ENCODE assay signal across 29 cellular contexts in genomic region chr1:229825042-229825441, GRCh38.
"Had no signal": no experiment of that assay in that cellular context is flagged by ENCODE, and none has a peak within 500 bp of the region (broad histone marks: within the 10 kb centered on the region; RNA-seq: fewer than 3 reads in every experiment).

No MANE protein-coding gene starts in this region.

- H3K9me3 ChIP-seq: stomach, suprapubic skin, testis, thoracic aorta, thyroid gland, tibial artery, tibial nerve, transverse colon, upper lobe of left lung, upper lobe of right lung, uterus, vagina had no signal

- H3K27ac Mint-ChIP-seq: stimulated activated effector memory CD8-positive, alpha-beta T cell treated with anti-CD3 and anti-CD28 coated beads, Interleukin-12 subunit alpha, Interleukin-12 subunit beta, amount 100 ng/mL, for 72 hours; stimulated activated memory B cell treated with anti-CD40 and anti-IgM and Interleukin-4, amounts not matched to agents 10 μg/mL and 1 μg/mL and 100 μg/mL, for 72 hours; stimulated activated naive B cell treated with anti-CD40 and anti-IgM and Interleukin-4, amounts not matched to agents 10 μg/mL and 1 μg/mL and 100 μg/mL, for 72 hours; stimulated activated naive CD8-positive, alpha-beta T cell treated with anti-CD3 and anti-CD28 coated beads, Interleukin-15, amount 100 ng/mL, for 72 hours; stimulated activated naive CD8-positive, alpha-beta T cell treated with anti-CD3 and anti-CD28 coated beads, Interleukin-15, Interleukin-2, amounts not matched to agents 100 ng/mL and 50 ng/mL, for 24 hours; type B pancreatic cell had no signal

- H3K36me3 Mint-ChIP-seq: stimulated activated effector memory CD8-positive, alpha-beta T cell treated with anti-CD3 and anti-CD28 coated beads, Interleukin-12 subunit alpha, Interleukin-12 subunit beta, amount 100 ng/mL, for 72 hours; type B pancreatic cell had no signal

- ATAC-seq: stimulated activated effector memory CD8-positive, alpha-beta T cell treated with anti-CD3 and anti-CD28 coated beads, Interleukin-12 subunit alpha, Interleukin-12 subunit beta, amount 100 ng/mL, for 72 hours; stimulated activated memory B cell treated with anti-CD40 and anti-IgM and Interleukin-4, amounts not matched to agents 10 μg/mL and 1 μg/mL and 100 μg/mL, for 72 hours; stimulated activated naive B cell treated with anti-CD40 and anti-IgM and Interleukin-4, amounts not matched to agents 10 μg/mL and 1 μg/mL and 100 μg/mL, for 72 hours; stimulated activated naive CD8-positive, alpha-beta T cell treated with anti-CD3 and anti-CD28 coated beads, Interleukin-15, amount 100 ng/mL, for 72 hours; stimulated activated naive CD8-positive, alpha-beta T cell treated with anti-CD3 and anti-CD28 coated beads, Interleukin-15, Interleukin-2, amounts not matched to agents 100 U/mL and 50 U/mL, for 24 hours; upper lobe of right lung had no signal

- DNase-seq: stimulated activated CD4-positive, alpha-beta T cell treated with anti-CD3 and anti-CD28 coated beads, Interleukin-2, amount 100 ng/mL, for 48 hours; stimulated activated CD4-positive, alpha-beta T cell treated with anti-CD3 and anti-CD28 coated beads, Interleukin-4, amount 100 ng/mL, for 1 hour; stimulated activated CD4-positive, alpha-beta T cell treated with anti-CD3 and anti-CD28 coated beads, Interleukin-4, amount 100 ng/mL, for 24 hours; stimulated activated CD4-positive, alpha-beta T cell treated with anti-CD3 and anti-CD28 coated beads, Interleukin-4, amount 100 ng/mL, for 4 hours; stimulated activated CD8-positive, alpha-beta memory T cell treated with anti-CD3 and anti-CD28 coated beads, Interleukin-4, amount 100 ng/mL, for 48 hours; stimulated activated naive B cell treated with anti-CD40 and anti-IgM and Interleukin-4, amounts not matched to agents 10 μg/mL and 1 μg/mL and 100 μg/mL, for 72 hours; stimulated activated naive CD4-positive, alpha-beta T cell; stimulated activated naive CD4-positive, alpha-beta T cell treated with Interleukin-2 at 50 U/mL for 16 hours; stimulated activated naive CD8-positive, alpha-beta T cell treated with anti-CD3 and anti-CD28 coated beads, Interleukin-15, amount 100 ng/mL, for 72 hours; stimulated activated naive CD8-positive, alpha-beta T cell treated with anti-CD3 and anti-CD28 coated beads, Interleukin-15, Interleukin-2, amounts not matched to agents 100 U/mL and 50 U/mL, for 24 hours; stomach; substantia nigra; testis; thyroid gland; tibial artery; transverse colon; trophoblast cell; upper lobe of left lung; upper lobe of right lung; uterus had no signal

- H3K27ac ChIP-seq: stomach, suprapubic skin, testis, thoracic aorta, thyroid gland, tibial artery, tibial nerve, transverse colon, upper lobe of left lung, upper lobe of right lung, uterus, vagina had no signal

- H3K36me3 ChIP-seq: stomach, suprapubic skin, thoracic aorta, thyroid gland, tibial artery, tibial nerve, transverse colon, upper lobe of left lung, upper lobe of right lung, uterus, vagina had no signal

- H3K27me3 Mint-ChIP-seq: stimulated activated memory B cell treated with anti-CD40 and anti-IgM and Interleukin-4, amounts not matched to agents 10 μg/mL and 1 μg/mL and 100 μg/mL, for 72 hours; stimulated activated naive CD8-positive, alpha-beta T cell treated with anti-CD3 and anti-CD28 coated beads, Interleukin-15, amount 100 ng/mL, for 72 hours had no signal

- H3K4me3 ChIP-seq: stomach, suprapubic skin, testis, thoracic aorta, thyroid gland, tibial artery, tibial nerve, transverse colon, upper lobe of left lung, upper lobe of right lung, uterus, vagina had no signal

- H3K4me1 ChIP-seq: stomach, suprapubic skin, thyroid gland, transverse colon, upper lobe of left lung, upper lobe of right lung, uterus had no signal

- FAIRE-seq: urothelium cell line had no signal

- H3K27me3 ChIP-seq: stomach, suprapubic skin, testis, thyroid gland, tibial artery, tibial nerve, transverse colon, upper lobe of left lung, upper lobe of right lung, uterus, vagina had no signal

- H3K4me3 Mint-ChIP-seq: stimulated activated effector memory CD8-positive, alpha-beta T cell treated with anti-CD3 and anti-CD28 coated beads, Interleukin-12 subunit alpha, Interleukin-12 subunit beta, amount 100 ng/mL, for 72 hours; stimulated activated memory B cell treated with anti-CD40 and anti-IgM and Interleukin-4, amounts not matched to agents 10 μg/mL and 1 μg/mL and 100 μg/mL, for 72 hours; stimulated activated naive B cell treated with anti-CD40 and anti-IgM and Interleukin-4, amounts not matched to agents 10 μg/mL and 1 μg/mL and 100 μg/mL, for 72 hours; stimulated activated naive CD8-positive, alpha-beta T cell treated with anti-CD3 and anti-CD28 coated beads, Interleukin-15, amount 100 ng/mL, for 72 hours; stimulated activated naive CD8-positive, alpha-beta T cell treated with anti-CD3 and anti-CD28 coated beads, Interleukin-15, Interleukin-2, amounts not matched to agents 100 ng/mL and 50 ng/mL, for 24 hours; type B pancreatic cell had no signal

- H3K4me1 Mint-ChIP-seq: stimulated activated effector memory CD8-positive, alpha-beta T cell treated with anti-CD3 and anti-CD28 coated beads, Interleukin-12 subunit alpha, Interleukin-12 subunit beta, amount 100 ng/mL, for 72 hours; stimulated activated memory B cell treated with anti-CD40 and anti-IgM and Interleukin-4, amounts not matched to agents 10 μg/mL and 1 μg/mL and 100 μg/mL, for 72 hours; stimulated activated naive CD8-positive, alpha-beta T cell treated with anti-CD3 and anti-CD28 coated beads, Interleukin-15, amount 100 ng/mL, for 72 hours had no signal

- H3K9me3 Mint-ChIP-seq: stimulated activated effector memory CD8-positive, alpha-beta T cell treated with anti-CD3 and anti-CD28 coated beads, Interleukin-12 subunit alpha, Interleukin-12 subunit beta, amount 100 ng/mL, for 72 hours had no signal
